In genomic region chr2:20439503-20439902, GRCh38 we compare ENCODE assay signal across 12 cellular contexts. TPM values are rescaled to one million over a fixed set of nuclear protein-coding genes. Genes with fewer than 3 reads are reported as not detected.
A peak's percentile ranks its signal among the peaks of the same experiment; 100 is the strongest.
DNase-seq lines count a peak whose midpoint lies in the region; ATAC-seq, FAIRE-seq and TF ChIP-seq lines count a peak whose summit lies in the region.
"Had no signal": no experiment of that assay in that cellular context is flagged by ENCODE, and none has a peak within 500 bp of the region (broad histone marks: within the 10 kb centered on the region; RNA-seq: fewer than 3 reads in every experiment).

No MANE protein-coding gene starts in this region.

- no peak for FAIRE-seq in GM19239 (lab: Jason Lieb, UNC)

- no peak overlapping the region for H3K9ac ChIP-seq in endodermal cell (ENCODE audit: extremely low read depth, low read length, poor library complexity, severe bottlenecking)

- no peak overlapping the region for H3K27ac Mint-ChIP-seq in endodermal cell
- H3K27ac Mint-ChIP-seq: nephron had no signal

- DNase-seq in NOMO-1 treated with DMSO at 0.1 percent for 48 hours (lab: John Stamatoyannopoulos, UW; ENCODE audit: unreplicated experiment) (peak; percentile 95), endodermal cell (peak; percentile 26), midbrain (lab: John Stamatoyannopoulos, UW) (peak; percentile 26), T-helper 2 cell (no peak), GM19239 (ENCODE audit: insufficient read length, low spot score) (no peak)
- DNase-seq: activated CD8-positive, alpha-beta memory T cell treated with anti-CD3 and anti-CD28 coated beads, Interleukin-2, amount 50 U/mL, for 48 hours; stimulated activated CD4-positive, alpha-beta T cell treated with anti-CD3 and anti-CD28 coated beads, Interleukin-4, amount 100 ng/mL, for 4 hours; uterus had no signal

- TF ChIP-seq CTCF in 22Rv1 (IDR thresholded peaks at IDR 0.05) = no peak
- TF ChIP-seq CTCF in endodermal cell (conservative IDR thresholded peaks at IDR 0.05) = no peak

- H3K27ac ChIP-seq in 22Rv1 (peak overlapping the region; percentile 83), endodermal cell (ENCODE audit: low read depth, low read length) (no peak overlapping the region)

- no peak overlapping the region for H3K4me3 ChIP-seq in endodermal cell (ENCODE audit: low read length)
- H3K4me3 ChIP-seq: uterus had no signal

- no peak for ATAC-seq in GM19023 (IDR thresholded peaks at IDR 0.05; ENCODE audit: unreplicated experiment)
- no peak for ATAC-seq in HG03565 (IDR thresholded peaks at IDR 0.05; ENCODE audit: unreplicated experiment)

- peaks cover 7% of the 10 kb centered on the region for H3K27me3 ChIP-seq in endodermal cell (ENCODE audit: control insufficient read depth, insufficient read depth, low read length, poor library complexity, severe bottlenecking)
- H3K27me3 ChIP-seq: uterus had no signal

- H3K9me3 ChIP-seq in endodermal cell (ENCODE audit: control insufficient read depth, low read length) = no peaks in the 10 kb centered on the region
- H3K9me3 ChIP-seq: uterus had no signal

- no peaks in the 10 kb centered on the region for H3K9me3 Mint-ChIP-seq in endodermal cell
- H3K9me3 Mint-ChIP-seq: nephron had no signal

- H3K27me3 Mint-ChIP-seq in endodermal cell (ENCODE audit: insufficient read depth) = peaks cover 13% of the 10 kb centered on the region

- 86 to 94% methylated on average over 5 of the region's 5 CpGs for WGBS in endodermal cell (ENCODE audit: insufficient coverage in 1 of 2, insufficient read length in 1 of 2), 2 experiments

- H3K4me1 Mint-ChIP-seq in endodermal cell = peaks cover 17% of the 10 kb centered on the region

- no peaks in the 10 kb centered on the region for H3K36me3 ChIP-seq in endodermal cell (ENCODE audit: control insufficient read depth, insufficient read depth, low read length)
- H3K36me3 ChIP-seq: uterus had no signal

- H3K4me1 ChIP-seq in endodermal cell (ENCODE audit: control insufficient read depth, insufficient read depth, low read length) = peaks cover under 1% of the 10 kb centered on the region
- H3K4me1 ChIP-seq: uterus had no signal

- H3K4me3 Mint-ChIP-seq in endodermal cell = no peak overlapping the region
- H3K4me3 Mint-ChIP-seq: nephron had no signal

- no peaks in the 10 kb centered on the region for H3K36me3 Mint-ChIP-seq in endodermal cell (ENCODE audit: low read depth)

RNA-seq across cellular contexts. Expression of gene RHOB, which starts 7.4 kb away (rescaled TPM):
- total RNA-seq in endodermal cell = 10 to 100 TPM; 25.6 to 47.0 TPM
- polyA plus RNA-seq in endodermal cell (2013, experiment 1 of 2) = 148 TPM
- 167 TPM for polyA plus RNA-seq in endodermal cell (2013, experiment 2 of 2)

Comparison
In these comparisons a context has a peak if more than half of its experiments do, and no peak if none do; other contexts are left out.
1. DNase-seq: peak in NOMO-1 treated with DMSO at 0.1 percent for 48 hours (single experiment), endodermal cell (single experiment) and midbrain (single experiment); none in T-helper 2 cell (0 of 5) and GM19239 (single experiment).